Comparison of ENCODE assay signal across 1 cellular context in genomic region chr17:48636177-48637018, GRCh38.
TF ChIP-seq lines count a peak whose summit lies in the region.

No MANE protein-coding gene starts in this region.

TF ChIP-seq in K562, 482 proteins besides CTCF, POLR2A, EP300 and RAD21 (continued from another document and continues in another):
- TF ChIP-seq DLX4 (CRISPR knock-in tag; IDR thresholded peaks at IDR 0.05) (no peak), TRIM25 (IDR thresholded peaks at IDR 0.05; ENCODE audit: borderline replicate concordance) (no peak), CLOCK (CRISPR knock-in tag; IDR thresholded peaks at IDR 0.05; ENCODE audit: borderline replicate concordance) (no peak), POLR2H (tag; IDR thresholded peaks at IDR 0.05; ENCODE audit: low read depth) (no peak), TOE1 (IDR thresholded peaks at IDR 0.05; ENCODE audit: borderline replicate concordance) (no peak), TOE1 (CRISPR knock-in tag; IDR thresholded peaks at IDR 0.05; ENCODE audit: borderline replicate concordance, low read depth) (no peak), ZFX (CRISPR knock-in tag; IDR thresholded peaks at IDR 0.05) (peak; percentile 81), RBM39 (optimal IDR thresholded peaks at IDR 0.05; ENCODE audit: low read depth, low read length) (no peak), ARNT (IDR thresholded peaks at IDR 0.05) (no peak), ZNF586 (CRISPR knock-in tag; conservative IDR thresholded peaks at IDR 0.05) (no peak), ZNF561 (CRISPR knock-in tag; conservative IDR thresholded peaks at IDR 0.05) (no peak), RBM14 (IDR thresholded peaks at IDR 0.05; ENCODE audit: borderline replicate concordance, insufficient read depth, low read depth, low read length) (no peak), SMAD2 (IDR thresholded peaks at IDR 0.05; ENCODE audit: low read depth, low read length) (no peak), SREBF2 (CRISPR knock-in tag; IDR thresholded peaks at IDR 0.05) (no peak), TCFL5 (CRISPR knock-in tag; conservative IDR thresholded peaks at IDR 0.05) (no peak), SRF (CRISPR knock-in tag; IDR thresholded peaks at IDR 0.05) (no peak), FOXO4 (CRISPR knock-in tag; IDR thresholded peaks at IDR 0.05) (no peak), RBM17 (IDR thresholded peaks at IDR 0.05; ENCODE audit: borderline replicate concordance, low read depth, low read length) (no peak), ETV6 (IDR thresholded peaks at IDR 0.05; ENCODE audit: borderline replicate concordance in 1 of 2, low read depth in 2 of 2, low read length in 1 of 2) (no peak), ETV6 (CRISPR knock-in tag; IDR thresholded peaks at IDR 0.05; ENCODE audit: borderline replicate concordance) (no peak), ZNF282 (CRISPR knock-in tag; IDR thresholded peaks at IDR 0.05) (no peak), CREM (IDR thresholded peaks at IDR 0.05; ENCODE audit: low read depth) (peak; percentile 58), ELK1 (CRISPR knock-in tag; IDR thresholded peaks at IDR 0.05) (no peak), TFAP4 (CRISPR knock-in tag; IDR thresholded peaks at IDR 0.05; ENCODE audit: borderline replicate concordance) (peak; percentile 79), JUN (IDR thresholded peaks at IDR 0.05; ENCODE audit: borderline replicate concordance, low read depth, low read length) (0 out of 2 replicates have a peak, but pooled peaks have one; percentile 23), JUN (CRISPR knock-in tag; IDR thresholded peaks at IDR 0.05; ENCODE audit: borderline replicate concordance) (no peak), ZNF589 (CRISPR knock-in tag; IDR thresholded peaks at IDR 0.05; ENCODE audit: low read depth) (no peak), ILF3 (IDR thresholded peaks at IDR 0.05; ENCODE audit: borderline replicate concordance) (no peak), ZBTB34 (CRISPR knock-in tag; IDR thresholded peaks at IDR 0.05) (no peak), RB1 (IDR thresholded peaks at IDR 0.05; ENCODE audit: low read depth) (peak; percentile 48; the same call in 1 of the 2 replicates), ZNF224 (CRISPR knock-in tag; IDR thresholded peaks at IDR 0.05) (no peak), DEAF1 (CRISPR knock-in tag; IDR thresholded peaks at IDR 0.05) (no peak), ASH1L (IDR thresholded peaks at IDR 0.05; ENCODE audit: borderline replicate concordance, low read depth, partially characterized antibody) (no peak), THRAP3 (IDR thresholded peaks at IDR 0.05; ENCODE audit: borderline replicate concordance) (no peak), PATZ1 (CRISPR knock-in tag; IDR thresholded peaks at IDR 0.05; ENCODE audit: borderline replicate concordance) (no peak), SRSF7 (optimal IDR thresholded peaks at IDR 0.05; ENCODE audit: low read depth, low read length) (no peak), SAFB2 (IDR thresholded peaks at IDR 0.05; ENCODE audit: borderline replicate concordance, low read depth, low read length, severe bottlenecking) (no peak), NR2C2 (CRISPR knock-in tag; IDR thresholded peaks at IDR 0.05) (no peak), NR2C2 (tag; IDR thresholded peaks at IDR 0.05) (no peak), ZSCAN29 (IDR thresholded peaks at IDR 0.05) (no peak), ZKSCAN8 (CRISPR knock-in tag; IDR thresholded peaks at IDR 0.05) (no peak), ZNF79 (CRISPR knock-in tag; IDR thresholded peaks at IDR 0.05; ENCODE audit: low read depth) (no peak), ZNF23 (CRISPR knock-in tag; IDR thresholded peaks at IDR 0.05) (no peak), E2F3 (CRISPR knock-in tag; IDR thresholded peaks at IDR 0.05) (no peak), SMARCA4 (IDR thresholded peaks at IDR 0.05) (peak; percentile 82), XRCC4 (IDR thresholded peaks at IDR 0.05; ENCODE audit: extremely low read depth, insufficient read depth, insufficient read length) (no peak), HOMEZ (CRISPR knock-in tag; IDR thresholded peaks at IDR 0.05) (no peak), ZNF780A (CRISPR knock-in tag; IDR thresholded peaks at IDR 0.05) (no peak), ZBTB33 (CRISPR knock-in tag; IDR thresholded peaks at IDR 0.05) (0 out of 2 replicates have a peak, but pooled peaks have one; percentile 42), ETV1 (tag; conservative IDR thresholded peaks at IDR 0.05; ENCODE audit: low read depth) (no peak), ZNF121 (CRISPR knock-in tag; conservative IDR thresholded peaks at IDR 0.05) (no peak), GTF2F1 (IDR thresholded peaks at IDR 0.05; ENCODE audit: low read depth, low read length) (no peak), NFIX (CRISPR knock-in tag; IDR thresholded peaks at IDR 0.05; ENCODE audit: low read depth) (no peak), TCF7L2 (IDR thresholded peaks at IDR 0.05; ENCODE audit: low read depth, low read length) (no peak), STAT5B (CRISPR knock-in tag; IDR thresholded peaks at IDR 0.05) (no peak)
